17 cellular contexts compared by ENCODE assay signal in genomic region chr9:96487949-96488348, GRCh38. TPM values are rescaled to one million over a fixed set of nuclear protein-coding genes. Genes with fewer than 3 reads are reported as not detected.
DNase-seq lines count a peak whose midpoint lies in the region; ATAC-seq and TF ChIP-seq lines count a peak whose summit lies in the region.
"Had no signal": no experiment of that assay in that cellular context is flagged by ENCODE, and none has a peak within 500 bp of the region (broad histone marks: within the 10 kb centered on the region; RNA-seq: fewer than 3 reads in every experiment).

No MANE protein-coding gene starts in this region.

- WGBS in aorta, 2 donors, result 39 to 41% methylated on average over 10 of the region's 10 CpGs

- DNase-seq in left cardiac atrium, result peak; percentile 58
- DNase-seq in Right ventricle myocardium superior, result no peak
- peak; percentile 71 for DNase-seq in fibroblast of pulmonary artery (ENCODE audit: low read depth)
- DNase-seq in mucosa of gallbladder (ENCODE audit: low spot score), result peak; percentile 17
- peak in 1 of 2 donors; percentile 71 for DNase-seq in aorta
- no peak for DNase-seq in osteoblast (ENCODE audit: insufficient read length, low spot score, missing footprints)
- no peak for DNase-seq in NCI-H2029 treated with DMSO at 0.1 percent for 48 hours (lab: John Stamatoyannopoulos, UW)
- DNase-seq: activated CD4-positive, alpha-beta memory T cell treated with anti-CD3 and anti-CD28 coated beads for 36 hours; activated T-cell treated with anti-CD3 and anti-CD28 coated beads, Interleukin-2, amount 50 U/mL, for 4 hours; CD8-positive, alpha-beta T cell; NCI-H187 treated with DMSO at 0.1 percent for 48 hours; Peyer's patch; stimulated activated CD4-positive, alpha-beta T cell treated with anti-CD3 and anti-CD28 coated beads, Interleukin-1b, Interleukin-23, amount 100 ng/mL, for 48 hours had no signal

- no peak overlapping the region for H3K4me2 ChIP-seq in osteoblast (ENCODE audit: insufficient read depth, low read length)
- H3K4me2 ChIP-seq: A549 had no signal

- ATAC-seq in left cardiac atrium (peak in 1 of 2 donors; percentile 11), Right ventricle myocardium superior (ENCODE audit: poor library complexity) (no peak), aorta (ENCODE audit: low FRiP score) (no peak), HG02970 (IDR thresholded peaks at IDR 0.05; ENCODE audit: low FRiP score, unreplicated experiment) (no peak)
- ATAC-seq: A549; activated naive CD4-positive, alpha-beta T cell treated with anti-CD3 and anti-CD28 coated beads, Interleukin-2, amount 50 U/mL, for 72 hours; activated T-cell treated with anti-CD3 and anti-CD28 coated beads, Interleukin-2, amount 50 U/mL, for 4 hours; CD8-positive, alpha-beta T cell; natural killer cell treated with Interleukin-12 subunit alpha and Interleukin-12 subunit beta and Interleukin-15 and Interleukin-18, amount 100 ng/mL, for 72 hours had no signal

- no peak for TF ChIP-seq CTCF in fibroblast of pulmonary artery (IDR thresholded peaks at IDR 0.05; ENCODE audit: low read length, missing control alignments)
- no peak for TF ChIP-seq CTCF in osteoblast (IDR thresholded peaks at IDR 0.05; ENCODE audit: extremely low read depth, low read depth, low read length)

- intact Hi-C loops in left cardiac atrium (cut with DNase I) (loop anchor here in 1 of 2 donors (10.0 kb wide), 1 partner anchor 77 kb away; no protein-coding TSS in a partner anchor), Right ventricle myocardium superior (cut with DNase I) (no loop called here), aorta (cut with DNase I) (loop anchor here (2.0 to 10.0 kb wide), 5 partner anchors 21 to 167 kb away; partner anchors contain the start of genes CDC14B (in 1 of the 2), HABP4 (in 1 of the 2) and PRXL2C (in 1 of the 2))

- no peaks in the 10 kb centered on the region for H3K27me3 ChIP-seq in aorta (ENCODE audit: control insufficient read depth in 1 of 2, insufficient read depth in 2 of 2, low read length in 1 of 2)
- H3K27me3 ChIP-seq in osteoblast (ENCODE audit: insufficient read depth, low read length), result no peaks in the 10 kb centered on the region
- H3K27me3 ChIP-seq: Peyer's patch had no signal

- no peak overlapping the region for H2AFZ ChIP-seq in osteoblast (ENCODE audit: low read length)

- H3K4me1 ChIP-seq in aorta (ENCODE audit: control insufficient read depth in 1 of 2, insufficient read depth in 2 of 2, low read length in 2 of 2), result peaks cover 0 to 10% of the 10 kb centered on the region in 2 donors
- peaks cover 21% of the 10 kb centered on the region for H3K4me1 ChIP-seq in osteoblast (ENCODE audit: insufficient read depth, low read length)
- H3K4me1 ChIP-seq: Peyer's patch had no signal

- H3K4me3 ChIP-seq in fibroblast of pulmonary artery (replicated peaks; ENCODE audit: low read depth, low read length) (no peak overlapping the region), aorta (ENCODE audit: low read length in 2 of 2) (no peak overlapping the region), osteoblast (ENCODE audit: insufficient read depth, low read length) (no peak overlapping the region)
- H3K4me3 ChIP-seq: A549, Peyer's patch had no signal

- H3K36me3 ChIP-seq in aorta (ENCODE audit: control insufficient read depth in 1 of 2, insufficient read depth in 2 of 2, low read length in 1 of 2), result peaks cover 0 to 7% of the 10 kb centered on the region in 2 donors
- H3K36me3 ChIP-seq in osteoblast (ENCODE audit: insufficient read depth, low read length), result peaks cover 36% of the 10 kb centered on the region

- H3K9me3 ChIP-seq in aorta (ENCODE audit: control insufficient read depth, low read length) (no peaks in the 10 kb centered on the region), osteoblast (ENCODE audit: low read depth, low read length) (no peaks in the 10 kb centered on the region)
- H3K9me3 ChIP-seq: A549, Peyer's patch had no signal

- no peaks in the 10 kb centered on the region for H3K79me2 ChIP-seq in osteoblast (ENCODE audit: insufficient read depth, low read length)

- H3K27ac ChIP-seq in aorta (ENCODE audit: low read depth in 1 of 2, low read length in 2 of 2) (peak overlapping the region; percentile 78 to 95), osteoblast (ENCODE audit: low read depth, low read length) (no peak overlapping the region)
- H3K27ac ChIP-seq: A549, Peyer's patch had no signal

- H4K20me1 ChIP-seq in osteoblast (ENCODE audit: insufficient read depth, low read length), result no peaks in the 10 kb centered on the region

RNA-seq across cellular contexts. Expression of gene HABP4, which starts 38.0 kb away (rescaled TPM):
- total RNA-seq in left cardiac atrium (10 to 100 TPM; 19.2 to 19.5 TPM), Right ventricle myocardium superior (22.8 TPM), mucosa of gallbladder (17.4 TPM), aorta (10 to 100 TPM; 29.0 to 37.0 TPM), osteoblast (12.7 and 14.1 TPM in 2 replicates)
- 10 to 100 TPM; 48.6 to 66.9 TPM for polyA plus RNA-seq in aorta

Comparison
In these comparisons a context has a peak if more than half of its experiments do, and no peak if none do; other contexts are left out.
1. DNase-seq: peak in left cardiac atrium (single experiment), fibroblast of pulmonary artery (single experiment) and mucosa of gallbladder (single experiment); none in Right ventricle myocardium superior (single experiment), osteoblast (single experiment) and NCI-H2029 treated with DMSO at 0.1 percent for 48 hours (single experiment).